ENCODE assay signal across 1 cellular context in the genomic region with DNA sequence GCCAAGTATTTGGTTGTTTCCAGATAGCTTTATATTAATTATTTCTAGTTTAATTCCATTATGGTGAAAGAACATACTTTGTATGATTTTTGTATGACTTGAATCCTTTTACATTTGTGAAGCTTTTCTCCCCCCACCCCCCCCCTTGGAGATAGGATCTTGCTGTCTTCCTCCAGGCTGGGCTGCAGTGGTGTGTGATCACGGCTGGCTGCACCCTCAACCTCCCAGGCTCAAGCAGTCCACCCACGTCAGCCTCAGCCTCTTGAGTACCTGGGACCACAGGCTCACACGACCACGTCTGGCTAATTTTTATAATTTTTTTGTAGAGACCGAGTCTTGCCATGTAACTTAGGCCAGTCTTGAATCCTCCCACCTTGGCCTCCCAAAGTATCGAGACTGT.
TF ChIP-seq lines count a peak whose summit lies in the region.

No MANE protein-coding gene starts in this region.

TF ChIP-seq in K562, 482 proteins besides CTCF, POLR2A, EP300 and RAD21 (continued from another document and continues in another):
- TF ChIP-seq XRCC4 (IDR thresholded peaks at IDR 0.05; ENCODE audit: extremely low read depth, insufficient read depth, insufficient read length) (no peak), ELF1 (tag; IDR thresholded peaks at IDR 0.05) (no peak), NFXL1 (CRISPR knock-in tag; IDR thresholded peaks at IDR 0.05) (no peak), JUND (IDR thresholded peaks at IDR 0.05; ENCODE audit: borderline replicate concordance, low read depth, low read length) (no peak), JUND (tag; IDR thresholded peaks at IDR 0.05; ENCODE audit: borderline replicate concordance, low read depth, low read length) (peak; percentile 18; the same call in 1 of the 3 replicates), GATA2 (CRISPR knock-in tag; IDR thresholded peaks at IDR 0.05) (peak; percentile 64), RBBP5 (IDR thresholded peaks at IDR 0.05; ENCODE audit: borderline replicate concordance, insufficient read depth, low read length, poor library complexity, severe bottlenecking) (peak; percentile 32), NR1H2 (CRISPR knock-in tag; IDR thresholded peaks at IDR 0.05) (no peak), SAP30 (IDR thresholded peaks at IDR 0.05; ENCODE audit: borderline replicate concordance, insufficient read depth, low read depth, low read length, poor library complexity, severe bottlenecking) (no peak), ZFP36 (IDR thresholded peaks at IDR 0.05; ENCODE audit: low read depth, low read length, partially characterized antibody) (peak; percentile 21), WHSC1 (IDR thresholded peaks at IDR 0.05; ENCODE audit: low read length) (no peak)
- TF ChIP-seq, protein P1, sequence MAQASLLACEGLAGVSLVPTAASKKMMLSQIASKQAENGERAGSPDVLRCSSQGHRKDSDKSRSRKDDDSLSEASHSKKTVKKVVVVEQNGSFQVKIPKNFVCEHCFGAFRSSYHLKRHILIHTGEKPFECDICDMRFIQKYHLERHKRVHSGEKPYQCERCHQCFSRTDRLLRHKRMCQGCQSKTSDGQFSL (CRISPR knock-in tag; IDR thresholded peaks at IDR 0.05), result peak; percentile 82; the same call in 1 of the 2 replicates
- TF ChIP-seq, protein P1 (tag; IDR thresholded peaks at IDR 0.05), result peak in 1 of 2 experiments; percentile 89; a peak in 2 of 4 replicates
- TF ChIP-seq, protein P2, sequence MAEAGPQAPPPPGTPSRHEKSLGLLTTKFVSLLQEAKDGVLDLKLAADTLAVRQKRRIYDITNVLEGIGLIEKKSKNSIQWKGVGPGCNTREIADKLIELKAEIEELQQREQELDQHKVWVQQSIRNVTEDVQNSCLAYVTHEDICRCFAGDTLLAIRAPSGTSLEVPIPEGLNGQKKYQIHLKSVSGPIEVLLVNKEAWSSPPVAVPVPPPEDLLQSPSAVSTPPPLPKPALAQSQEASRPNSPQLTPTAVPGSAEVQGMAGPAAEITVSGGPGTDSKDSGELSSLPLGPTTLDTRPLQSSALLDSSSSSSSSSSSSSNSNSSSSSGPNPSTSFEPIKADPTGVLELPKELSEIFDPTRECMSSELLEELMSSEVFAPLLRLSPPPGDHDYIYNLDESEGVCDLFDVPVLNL (CRISPR knock-in tag; IDR thresholded peaks at IDR 0.05; ENCODE audit: low read depth), result no peak
- TF ChIP-seq, protein P3, sequence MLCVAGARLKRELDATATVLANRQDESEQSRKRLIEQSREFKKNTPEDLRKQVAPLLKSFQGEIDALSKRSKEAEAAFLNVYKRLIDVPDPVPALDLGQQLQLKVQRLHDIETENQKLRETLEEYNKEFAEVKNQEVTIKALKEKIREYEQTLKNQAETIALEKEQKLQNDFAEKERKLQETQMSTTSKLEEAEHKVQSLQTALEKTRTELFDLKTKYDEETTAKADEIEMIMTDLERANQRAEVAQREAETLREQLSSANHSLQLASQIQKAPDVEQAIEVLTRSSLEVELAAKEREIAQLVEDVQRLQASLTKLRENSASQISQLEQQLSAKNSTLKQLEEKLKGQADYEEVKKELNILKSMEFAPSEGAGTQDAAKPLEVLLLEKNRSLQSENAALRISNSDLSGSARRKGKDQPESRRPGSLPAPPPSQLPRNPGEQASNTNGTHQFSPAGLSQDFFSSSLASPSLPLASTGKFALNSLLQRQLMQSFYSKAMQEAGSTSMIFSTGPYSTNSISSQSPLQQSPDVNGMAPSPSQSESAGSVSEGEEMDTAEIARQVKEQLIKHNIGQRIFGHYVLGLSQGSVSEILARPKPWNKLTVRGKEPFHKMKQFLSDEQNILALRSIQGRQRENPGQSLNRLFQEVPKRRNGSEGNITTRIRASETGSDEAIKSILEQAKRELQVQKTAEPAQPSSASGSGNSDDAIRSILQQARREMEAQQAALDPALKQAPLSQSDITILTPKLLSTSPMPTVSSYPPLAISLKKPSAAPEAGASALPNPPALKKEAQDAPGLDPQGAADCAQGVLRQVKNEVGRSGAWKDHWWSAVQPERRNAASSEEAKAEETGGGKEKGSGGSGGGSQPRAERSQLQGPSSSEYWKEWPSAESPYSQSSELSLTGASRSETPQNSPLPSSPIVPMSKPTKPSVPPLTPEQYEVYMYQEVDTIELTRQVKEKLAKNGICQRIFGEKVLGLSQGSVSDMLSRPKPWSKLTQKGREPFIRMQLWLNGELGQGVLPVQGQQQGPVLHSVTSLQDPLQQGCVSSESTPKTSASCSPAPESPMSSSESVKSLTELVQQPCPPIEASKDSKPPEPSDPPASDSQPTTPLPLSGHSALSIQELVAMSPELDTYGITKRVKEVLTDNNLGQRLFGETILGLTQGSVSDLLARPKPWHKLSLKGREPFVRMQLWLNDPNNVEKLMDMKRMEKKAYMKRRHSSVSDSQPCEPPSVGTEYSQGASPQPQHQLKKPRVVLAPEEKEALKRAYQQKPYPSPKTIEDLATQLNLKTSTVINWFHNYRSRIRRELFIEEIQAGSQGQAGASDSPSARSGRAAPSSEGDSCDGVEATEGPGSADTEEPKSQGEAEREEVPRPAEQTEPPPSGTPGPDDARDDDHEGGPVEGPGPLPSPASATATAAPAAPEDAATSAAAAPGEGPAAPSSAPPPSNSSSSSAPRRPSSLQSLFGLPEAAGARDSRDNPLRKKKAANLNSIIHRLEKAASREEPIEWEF (CRISPR knock-in tag; IDR thresholded peaks at IDR 0.05), result no peak
- TF ChIP-seq, protein P4, sequence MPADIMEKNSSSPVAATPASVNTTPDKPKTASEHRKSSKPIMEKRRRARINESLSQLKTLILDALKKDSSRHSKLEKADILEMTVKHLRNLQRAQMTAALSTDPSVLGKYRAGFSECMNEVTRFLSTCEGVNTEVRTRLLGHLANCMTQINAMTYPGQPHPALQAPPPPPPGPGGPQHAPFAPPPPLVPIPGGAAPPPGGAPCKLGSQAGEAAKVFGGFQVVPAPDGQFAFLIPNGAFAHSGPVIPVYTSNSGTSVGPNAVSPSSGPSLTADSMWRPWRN (IDR thresholded peaks at IDR 0.05; ENCODE audit: low read depth), result 0 out of 2 replicates have a peak, but pooled peaks have one; percentile 19
- TF ChIP-seq, protein P5, sequence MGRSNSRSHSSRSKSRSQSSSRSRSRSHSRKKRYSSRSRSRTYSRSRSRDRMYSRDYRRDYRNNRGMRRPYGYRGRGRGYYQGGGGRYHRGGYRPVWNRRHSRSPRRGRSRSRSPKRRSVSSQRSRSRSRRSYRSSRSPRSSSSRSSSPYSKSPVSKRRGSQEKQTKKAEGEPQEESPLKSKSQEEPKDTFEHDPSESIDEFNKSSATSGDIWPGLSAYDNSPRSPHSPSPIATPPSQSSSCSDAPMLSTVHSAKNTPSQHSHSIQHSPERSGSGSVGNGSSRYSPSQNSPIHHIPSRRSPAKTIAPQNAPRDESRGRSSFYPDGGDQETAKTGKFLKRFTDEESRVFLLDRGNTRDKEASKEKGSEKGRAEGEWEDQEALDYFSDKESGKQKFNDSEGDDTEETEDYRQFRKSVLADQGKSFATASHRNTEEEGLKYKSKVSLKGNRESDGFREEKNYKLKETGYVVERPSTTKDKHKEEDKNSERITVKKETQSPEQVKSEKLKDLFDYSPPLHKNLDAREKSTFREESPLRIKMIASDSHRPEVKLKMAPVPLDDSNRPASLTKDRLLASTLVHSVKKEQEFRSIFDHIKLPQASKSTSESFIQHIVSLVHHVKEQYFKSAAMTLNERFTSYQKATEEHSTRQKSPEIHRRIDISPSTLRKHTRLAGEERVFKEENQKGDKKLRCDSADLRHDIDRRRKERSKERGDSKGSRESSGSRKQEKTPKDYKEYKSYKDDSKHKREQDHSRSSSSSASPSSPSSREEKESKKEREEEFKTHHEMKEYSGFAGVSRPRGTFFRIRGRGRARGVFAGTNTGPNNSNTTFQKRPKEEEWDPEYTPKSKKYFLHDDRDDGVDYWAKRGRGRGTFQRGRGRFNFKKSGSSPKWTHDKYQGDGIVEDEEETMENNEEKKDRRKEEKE (IDR thresholded peaks at IDR 0.05; ENCODE audit: borderline replicate concordance in 1 of 2, control insufficient read depth in 1 of 2, low read depth in 2 of 2, low read length in 1 of 2), result no peak
- TF ChIP-seq, protein P6, sequence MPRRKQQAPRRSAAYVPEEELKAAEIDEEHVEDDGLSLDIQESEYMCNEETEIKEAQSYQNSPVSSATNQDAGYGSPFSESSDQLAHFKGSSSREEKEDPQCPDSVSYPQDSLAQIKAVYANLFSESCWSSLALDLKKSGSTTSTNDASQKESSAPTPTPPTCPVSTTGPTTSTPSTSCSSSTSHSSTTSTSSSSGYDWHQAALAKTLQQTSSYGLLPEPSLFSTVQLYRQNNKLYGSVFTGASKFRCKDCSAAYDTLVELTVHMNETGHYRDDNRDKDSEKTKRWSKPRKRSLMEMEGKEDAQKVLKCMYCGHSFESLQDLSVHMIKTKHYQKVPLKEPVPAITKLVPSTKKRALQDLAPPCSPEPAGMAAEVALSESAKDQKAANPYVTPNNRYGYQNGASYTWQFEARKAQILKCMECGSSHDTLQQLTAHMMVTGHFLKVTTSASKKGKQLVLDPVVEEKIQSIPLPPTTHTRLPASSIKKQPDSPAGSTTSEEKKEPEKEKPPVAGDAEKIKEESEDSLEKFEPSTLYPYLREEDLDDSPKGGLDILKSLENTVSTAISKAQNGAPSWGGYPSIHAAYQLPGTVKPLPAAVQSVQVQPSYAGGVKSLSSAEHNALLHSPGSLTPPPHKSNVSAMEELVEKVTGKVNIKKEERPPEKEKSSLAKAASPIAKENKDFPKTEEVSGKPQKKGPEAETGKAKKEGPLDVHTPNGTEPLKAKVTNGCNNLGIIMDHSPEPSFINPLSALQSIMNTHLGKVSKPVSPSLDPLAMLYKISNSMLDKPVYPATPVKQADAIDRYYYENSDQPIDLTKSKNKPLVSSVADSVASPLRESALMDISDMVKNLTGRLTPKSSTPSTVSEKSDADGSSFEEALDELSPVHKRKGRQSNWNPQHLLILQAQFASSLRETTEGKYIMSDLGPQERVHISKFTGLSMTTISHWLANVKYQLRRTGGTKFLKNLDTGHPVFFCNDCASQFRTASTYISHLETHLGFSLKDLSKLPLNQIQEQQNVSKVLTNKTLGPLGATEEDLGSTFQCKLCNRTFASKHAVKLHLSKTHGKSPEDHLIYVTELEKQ (CRISPR knock-in tag; IDR thresholded peaks at IDR 0.05), result no peak
- TF ChIP-seq, protein P7, sequence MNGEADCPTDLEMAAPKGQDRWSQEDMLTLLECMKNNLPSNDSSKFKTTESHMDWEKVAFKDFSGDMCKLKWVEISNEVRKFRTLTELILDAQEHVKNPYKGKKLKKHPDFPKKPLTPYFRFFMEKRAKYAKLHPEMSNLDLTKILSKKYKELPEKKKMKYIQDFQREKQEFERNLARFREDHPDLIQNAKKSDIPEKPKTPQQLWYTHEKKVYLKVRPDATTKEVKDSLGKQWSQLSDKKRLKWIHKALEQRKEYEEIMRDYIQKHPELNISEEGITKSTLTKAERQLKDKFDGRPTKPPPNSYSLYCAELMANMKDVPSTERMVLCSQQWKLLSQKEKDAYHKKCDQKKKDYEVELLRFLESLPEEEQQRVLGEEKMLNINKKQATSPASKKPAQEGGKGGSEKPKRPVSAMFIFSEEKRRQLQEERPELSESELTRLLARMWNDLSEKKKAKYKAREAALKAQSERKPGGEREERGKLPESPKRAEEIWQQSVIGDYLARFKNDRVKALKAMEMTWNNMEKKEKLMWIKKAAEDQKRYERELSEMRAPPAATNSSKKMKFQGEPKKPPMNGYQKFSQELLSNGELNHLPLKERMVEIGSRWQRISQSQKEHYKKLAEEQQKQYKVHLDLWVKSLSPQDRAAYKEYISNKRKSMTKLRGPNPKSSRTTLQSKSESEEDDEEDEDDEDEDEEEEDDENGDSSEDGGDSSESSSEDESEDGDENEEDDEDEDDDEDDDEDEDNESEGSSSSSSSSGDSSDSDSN (IDR thresholded peaks at IDR 0.05; ENCODE audit: borderline replicate concordance in 1 of 2, low read depth in 2 of 2, low read length in 2 of 2), result peak in 1 of 2 experiments; percentile 67; a peak in 1 of 4 replicates
- TF ChIP-seq, protein P8, sequence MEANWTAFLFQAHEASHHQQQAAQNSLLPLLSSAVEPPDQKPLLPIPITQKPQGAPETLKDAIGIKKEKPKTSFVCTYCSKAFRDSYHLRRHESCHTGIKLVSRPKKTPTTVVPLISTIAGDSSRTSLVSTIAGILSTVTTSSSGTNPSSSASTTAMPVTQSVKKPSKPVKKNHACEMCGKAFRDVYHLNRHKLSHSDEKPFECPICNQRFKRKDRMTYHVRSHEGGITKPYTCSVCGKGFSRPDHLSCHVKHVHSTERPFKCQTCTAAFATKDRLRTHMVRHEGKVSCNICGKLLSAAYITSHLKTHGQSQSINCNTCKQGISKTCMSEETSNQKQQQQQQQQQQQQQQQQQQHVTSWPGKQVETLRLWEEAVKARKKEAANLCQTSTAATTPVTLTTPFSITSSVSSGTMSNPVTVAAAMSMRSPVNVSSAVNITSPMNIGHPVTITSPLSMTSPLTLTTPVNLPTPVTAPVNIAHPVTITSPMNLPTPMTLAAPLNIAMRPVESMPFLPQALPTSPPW (CRISPR knock-in tag; IDR thresholded peaks at IDR 0.05), result peak; percentile 87
- TF ChIP-seq, protein P9, sequence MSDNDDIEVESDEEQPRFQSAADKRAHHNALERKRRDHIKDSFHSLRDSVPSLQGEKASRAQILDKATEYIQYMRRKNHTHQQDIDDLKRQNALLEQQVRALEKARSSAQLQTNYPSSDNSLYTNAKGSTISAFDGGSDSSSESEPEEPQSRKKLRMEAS (CRISPR knock-in tag; IDR thresholded peaks at IDR 0.05), result no peak
